Comparison of ENCODE assay signal across 18 cellular contexts in genomic region chr16:46950009-46950408, GRCh38.
"Had no signal": no experiment of that assay in that cellular context is flagged by ENCODE, and none has a peak within 500 bp of the region (broad histone marks: within the 10 kb centered on the region; RNA-seq: fewer than 3 reads in every experiment).

No MANE protein-coding gene starts in this region.

- H3K4me3 Mint-ChIP-seq: naive thymus-derived CD8-positive, alpha-beta T cell had no signal

- H3K4me1 Mint-ChIP-seq: naive thymus-derived CD8-positive, alpha-beta T cell had no signal

- ATAC-seq: left colon; mucosa of descending colon; naive thymus-derived CD8-positive, alpha-beta T cell had no signal

- H3K4me3 ChIP-seq: coronary artery, hepatocyte, mucosa of descending colon, sigmoid colon, skin epidermis, tibial artery, upper lobe of left lung, uterus had no signal

- DNase-seq: effector CD8-positive, alpha-beta T cell; foreskin melanocyte; head of caudate nucleus; left colon; mammary epithelial cell; mucosa of descending colon; naive thymus-derived CD8-positive, alpha-beta T cell; posterior cingulate gyrus; sigmoid colon; stimulated activated CD4-positive, alpha-beta T cell treated with anti-CD3 and anti-CD28 coated beads, Interleukin-4, amount 100 ng/mL, for 4 hours; stimulated activated naive CD4-positive, alpha-beta T cell; tibial artery; upper lobe of left lung; uterus had no signal

- H3K9me3 Mint-ChIP-seq: naive thymus-derived CD8-positive, alpha-beta T cell had no signal

- H3K27ac ChIP-seq: coronary artery, hepatocyte, neutrophil, sigmoid colon, skin epidermis, tibial artery, upper lobe of left lung, uterus had no signal

- H3K27me3 Mint-ChIP-seq: naive thymus-derived CD8-positive, alpha-beta T cell had no signal
